8 cellular contexts compared by ENCODE assay signal in genomic region chr10:73495884-73496674, GRCh38. TPM values are rescaled to one million over a fixed set of nuclear protein-coding genes. Genes with fewer than 3 reads are reported as not detected.
DNase-seq lines count a peak whose midpoint lies in the region; ATAC-seq and TF ChIP-seq lines count a peak whose summit lies in the region.

Gene PPP3CB, minus strand, starts transcription at chr10:73496024. Its CDS starts 135 bp downstream, at chr10:73495889.

- peak within 1 kb of the TSS; percentile 96 for H2AFZ ChIP-seq in osteoblast (ENCODE audit: low read length)

- no peak for TF ChIP-seq POLR2A in testis (IDR thresholded peaks at IDR 0.05)

- H3K27me3 ChIP-seq in osteoblast (ENCODE audit: insufficient read depth, low read length), result no peaks in the 10 kb centered on the region
- no peaks in the 10 kb centered on the region for H3K27me3 ChIP-seq in testis

- peaks cover 28% of the 10 kb centered on the region for H3K4me1 Mint-ChIP-seq in glutamatergic neuron (ENCODE audit: low read depth, unreplicated experiment)

- H3K9me3 Mint-ChIP-seq in activated naive CD4-positive, alpha-beta T cell treated with anti-CD3 and anti-CD28 coated beads, Interleukin-2, amount 50 U/mL, for 72 hours, result no peaks in the 10 kb centered on the region
- peaks cover 10% of the 10 kb centered on the region for H3K9me3 Mint-ChIP-seq in glutamatergic neuron (ENCODE audit: unreplicated experiment)

- 4 to 5% methylated on average over 24 to 28 of the region's 28 CpGs for WGBS in testis, 2 donors

- peak within 1 kb of the TSS; percentile 95 to 97 for H3K27ac Mint-ChIP-seq in activated naive CD4-positive, alpha-beta T cell treated with anti-CD3 and anti-CD28 coated beads, Interleukin-2, amount 50 U/mL, for 72 hours
- H3K27ac Mint-ChIP-seq in glutamatergic neuron (ENCODE audit: unreplicated experiment), result peak within 1 kb of the TSS; percentile 98

- H3K36me3 ChIP-seq in SK-N-MC (ENCODE audit: insufficient read depth, low read length) (no peaks in the 10 kb centered on the region; the same call in 1 of the 2 replicates), osteoblast (ENCODE audit: insufficient read depth, low read length) (peaks cover 8% of the 10 kb centered on the region), testis (ENCODE audit: low read depth, missing control alignments) (no peaks in the 10 kb centered on the region)

- H3K4me1 ChIP-seq in osteoblast (ENCODE audit: insufficient read depth, low read length) (peaks cover 28% of the 10 kb centered on the region), testis (peaks cover 11% of the 10 kb centered on the region)

- peak within 1 kb of the TSS; percentile 96 for H3K4me2 ChIP-seq in osteoblast (ENCODE audit: insufficient read depth, low read length)

- DNase-seq in GDM1 (lab: John Stamatoyannopoulos, UW) (peak; percentile 91), NCI-H1048 (lab: John Stamatoyannopoulos, UW) (peak; percentile 81), SK-N-MC (ENCODE audit: low read depth, low spot score) (peak; percentile 60), glutamatergic neuron (peak; percentile 89), osteoblast (ENCODE audit: insufficient read length, low spot score, missing footprints) (peak; percentile 96), testis (peak; percentile 94)
- DNase-seq in activated naive CD4-positive, alpha-beta T cell treated with anti-CD3 and anti-CD28 coated beads, Interleukin-2, amount 50 U/mL, for 72 hours (ENCODE audit: low spot score in 2 of 2), result peak in 1 of 2 donors; percentile 70

- TF ChIP-seq CTCF in glutamatergic neuron (IDR thresholded peaks at IDR 0.05; ENCODE audit: partially characterized antibody, unreplicated experiment) (no peak), osteoblast (IDR thresholded peaks at IDR 0.05; ENCODE audit: extremely low read depth, low read depth, low read length) (no peak), testis (IDR thresholded peaks at IDR 0.05) (no peak)

- H3K27ac ChIP-seq in SK-N-MC (peak within 1 kb of the TSS; percentile 82), osteoblast (ENCODE audit: low read depth, low read length) (peak within 1 kb of the TSS; percentile 94), testis (peak within 1 kb of the TSS; percentile 96 to 97)

- H4K20me1 ChIP-seq in osteoblast (ENCODE audit: insufficient read depth, low read length), result no peaks in the 10 kb centered on the region

- ATAC-seq in HG02571 (IDR thresholded peaks at IDR 0.05; ENCODE audit: unreplicated experiment), result peak; percentile 57
- ATAC-seq in activated naive CD4-positive, alpha-beta T cell treated with anti-CD3 and anti-CD28 coated beads, Interleukin-2, amount 50 U/mL, for 72 hours, result peak; percentile 76 to 85

- H3K4me3 Mint-ChIP-seq in glutamatergic neuron (ENCODE audit: unreplicated experiment), result peak within 1 kb of the TSS; percentile 99

- H3K9me3 ChIP-seq in SK-N-MC (ENCODE audit: low read depth, low read length) (no peaks in the 10 kb centered on the region), osteoblast (ENCODE audit: low read depth, low read length) (no peaks in the 10 kb centered on the region), testis (no peaks in the 10 kb centered on the region)

- intact Hi-C loops in testis (cut with DNase I; ENCODE audit: low total_unique reads), result no loop called here

- peaks cover 3% of the 10 kb centered on the region for H3K27me3 Mint-ChIP-seq in glutamatergic neuron (ENCODE audit: unreplicated experiment)

- peak within 1 kb of the TSS; percentile 87 for H3K9ac ChIP-seq in SK-N-MC (ENCODE audit: insufficient read length)

- H3K79me2 ChIP-seq in osteoblast (ENCODE audit: insufficient read depth, low read length), result peaks cover 54% of the 10 kb centered on the region

- peaks cover 10 to 19% of the 10 kb centered on the region in 2 donors for H3K36me3 Mint-ChIP-seq in activated naive CD4-positive, alpha-beta T cell treated with anti-CD3 and anti-CD28 coated beads, Interleukin-2, amount 50 U/mL, for 72 hours
- H3K36me3 Mint-ChIP-seq in glutamatergic neuron (ENCODE audit: unreplicated experiment), result no peaks in the 10 kb centered on the region

- H3K4me3 ChIP-seq in SK-N-MC (peak within 1 kb of the TSS; percentile 84), osteoblast (ENCODE audit: insufficient read depth, low read length) (peak within 1 kb of the TSS; percentile 98), testis (peak within 1 kb of the TSS; percentile 88 to 96)

RNA-seq across cellular contexts. Expression of gene PPP3CB, which starts in this region (rescaled TPM):
- total RNA-seq in activated naive CD4-positive, alpha-beta T cell treated with anti-CD3 and anti-CD28 coated beads, Interleukin-2, amount 50 U/mL, for 72 hours, result 10 to 100 TPM; 25.7 to 40.5 TPM
- 67.9 TPM for total RNA-seq in glutamatergic neuron (ENCODE audit: unreplicated experiment)
- total RNA-seq in osteoblast, result 34.7 and 40.1 TPM in 2 replicates
- 10 to 100 TPM; 51.0 to 52.9 TPM for total RNA-seq in testis
- polyA plus RNA-seq in testis (ENCODE audit: insufficient read depth, low read depth, low replicate concordance), result 56.8 TPM
